In genomic region chr2:10378189-10378588, GRCh38 we compare ENCODE assay signal across 8 cellular contexts.
DNase-seq lines count a peak whose midpoint lies in the region; ATAC-seq lines count a peak whose summit lies in the region.

No MANE protein-coding gene starts in this region.

- H3K27ac Mint-ChIP-seq in stimulated activated naive CD8-positive, alpha-beta T cell treated with anti-CD3 and anti-CD28 coated beads, Interleukin-15, Interleukin-2, amounts not matched to agents 100 ng/mL and 50 ng/mL, for 24 hours, result peak overlapping the region; percentile 23

- no peaks in the 10 kb centered on the region for H3K27me3 Mint-ChIP-seq in stimulated activated naive CD8-positive, alpha-beta T cell treated with anti-CD3 and anti-CD28 coated beads, Interleukin-15, Interleukin-2, amounts not matched to agents 100 ng/mL and 50 ng/mL, for 24 hours

- no peak overlapping the region for H3K4me3 Mint-ChIP-seq in stimulated activated naive CD8-positive, alpha-beta T cell treated with anti-CD3 and anti-CD28 coated beads, Interleukin-15, Interleukin-2, amounts not matched to agents 100 ng/mL and 50 ng/mL, for 24 hours

- intact Hi-C loops in posterior vena cava (cut with DNase I), result no loop called here

- peak; percentile 68 for DNase-seq in activated CD8-positive, alpha-beta memory T cell treated with anti-CD3 and anti-CD28 coated beads for 24 hours
- no peak for DNase-seq in activated CD8-positive, alpha-beta memory T cell treated with anti-CD3 and anti-CD28 coated beads, Interleukin-2, amount 50 U/mL, for 48 hours
- DNase-seq in T follicular helper cell (ENCODE audit: low read depth) (peak; percentile 20), posterior vena cava (ENCODE audit: low spot score) (no peak), retina (no peak)

- ATAC-seq in HG03060 (IDR thresholded peaks at IDR 0.05; ENCODE audit: low read depth, unreplicated experiment), result peak; percentile 56
- no peak for ATAC-seq in HG03097 (IDR thresholded peaks at IDR 0.05; ENCODE audit: low FRiP score, unreplicated experiment)

- H3K4me1 Mint-ChIP-seq in stimulated activated naive CD8-positive, alpha-beta T cell treated with anti-CD3 and anti-CD28 coated beads, Interleukin-15, Interleukin-2, amounts not matched to agents 100 ng/mL and 50 ng/mL, for 24 hours (ENCODE audit: low read depth), result peaks cover 93% of the 10 kb centered on the region

- no peaks in the 10 kb centered on the region for H3K9me3 Mint-ChIP-seq in stimulated activated naive CD8-positive, alpha-beta T cell treated with anti-CD3 and anti-CD28 coated beads, Interleukin-15, Interleukin-2, amounts not matched to agents 100 ng/mL and 50 ng/mL, for 24 hours

- no peaks in the 10 kb centered on the region for H3K36me3 Mint-ChIP-seq in stimulated activated naive CD8-positive, alpha-beta T cell treated with anti-CD3 and anti-CD28 coated beads, Interleukin-15, Interleukin-2, amounts not matched to agents 100 ng/mL and 50 ng/mL, for 24 hours (ENCODE audit: low read depth)

Comparison
In these comparisons a context has a peak if more than half of its experiments do, and no peak if none do; other contexts are left out.
1. DNase-seq: peak in activated CD8-positive, alpha-beta memory T cell treated with anti-CD3 and anti-CD28 coated beads for 24 hours (single experiment) and T follicular helper cell (single experiment); none in activated CD8-positive, alpha-beta memory T cell treated with anti-CD3 and anti-CD28 coated beads, Interleukin-2, amount 50 U/mL, for 48 hours (single experiment), posterior vena cava (single experiment) and retina (single experiment).